Comparison of ENCODE assay signal across 1 cellular context in the genomic region with DNA sequence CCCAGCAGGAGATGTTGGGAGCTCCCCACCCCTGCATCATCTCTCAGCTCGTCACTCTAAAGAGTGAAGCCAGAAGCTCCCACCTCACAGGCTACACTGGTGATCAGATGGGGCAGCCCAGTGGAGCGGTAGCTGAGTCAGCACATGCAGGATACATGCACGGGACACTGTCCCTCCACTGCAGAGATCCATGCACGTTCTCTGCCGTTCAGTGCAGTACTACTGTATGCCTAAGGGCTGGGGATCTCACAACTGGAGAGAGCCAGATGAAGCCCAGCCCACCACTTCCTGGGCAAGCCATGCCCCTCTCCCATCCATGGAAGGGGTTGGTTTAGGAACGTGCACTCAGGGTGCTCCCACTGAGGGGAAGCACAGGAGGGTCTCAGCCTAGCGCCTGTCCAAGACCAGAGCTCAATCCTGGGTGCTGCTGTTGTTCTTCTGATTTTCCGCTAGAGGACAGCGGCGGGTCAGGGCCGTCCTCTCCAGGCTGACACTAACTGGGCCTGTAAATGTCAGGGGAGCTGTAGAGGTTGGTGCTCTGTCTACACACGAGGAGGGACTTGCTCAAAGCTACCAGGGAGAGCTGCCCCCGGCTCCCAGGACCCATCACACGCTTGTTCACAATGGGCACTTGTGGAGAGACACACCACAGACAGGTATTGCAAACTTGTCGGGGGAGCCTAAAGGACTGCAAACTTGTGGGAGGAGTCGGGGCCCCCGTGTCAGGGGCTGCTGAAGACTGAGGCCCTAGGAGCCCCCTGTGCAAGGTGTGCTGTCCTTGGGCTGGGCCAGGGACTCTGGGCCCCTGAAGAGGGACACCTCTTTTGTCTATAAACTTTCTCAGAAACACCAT.
A peak's percentile ranks its signal among the peaks of the same experiment; 100 is the strongest.
TF ChIP-seq lines count a peak whose summit lies in the region.

No MANE protein-coding gene starts in this region.

TF ChIP-seq in K562, 482 proteins besides CTCF, POLR2A, EP300 and RAD21 (continues in another document):
- TF ChIP-seq POLR2G (IDR thresholded peaks at IDR 0.05; ENCODE audit: low read depth, low read length) (no peak), XRCC5 (IDR thresholded peaks at IDR 0.05; ENCODE audit: low read depth, low read length) (no peak), IFI16 (CRISPR knock-in tag; IDR thresholded peaks at IDR 0.05) (no peak), FOXK2 (conservative IDR thresholded peaks at IDR 0.05 in 1 of 2, IDR thresholded peaks at IDR 0.05 in 1 of 2; ENCODE audit: low read depth in 2 of 2) (0 out of 4 replicates have a peak, but pooled peaks of 1 of the 2 experiments have one; percentile 22), MAFG (tag; conservative IDR thresholded peaks at IDR 0.05) (0 out of 2 replicates have a peak, but pooled peaks have one; percentile 35), E2F3 (CRISPR knock-in tag; IDR thresholded peaks at IDR 0.05) (no peak), RFX1 (IDR thresholded peaks at IDR 0.05) (no peak), ESRRA (IDR thresholded peaks at IDR 0.05; ENCODE audit: borderline replicate concordance, low read depth) (no peak), PRPF4 (IDR thresholded peaks at IDR 0.05; ENCODE audit: insufficient read depth, low read depth, low read length, poor library complexity, severe bottlenecking) (no peak), SP1 (CRISPR knock-in tag; IDR thresholded peaks at IDR 0.05) (no peak), ZNF282 (CRISPR knock-in tag; IDR thresholded peaks at IDR 0.05) (no peak), KLF16 (IDR thresholded peaks at IDR 0.05) (peak; percentile 59), ELF1 (tag; IDR thresholded peaks at IDR 0.05) (no peak), FOXK1 (CRISPR knock-in tag; IDR thresholded peaks at IDR 0.05; ENCODE audit: borderline replicate concordance) (no peak), ZC3H8 (IDR thresholded peaks at IDR 0.05) (no peak), SOX6 (IDR thresholded peaks at IDR 0.05) (no peak), PHB2 (IDR thresholded peaks at IDR 0.05; ENCODE audit: low read depth) (no peak), HDAC2 (IDR thresholded peaks at IDR 0.05) (no peak), C11orf30 (IDR thresholded peaks at IDR 0.05; ENCODE audit: low read depth) (peak; percentile 59; the same call in 1 of the 2 replicates), STAG1 (CRISPR knock-in tag; IDR thresholded peaks at IDR 0.05; ENCODE audit: borderline replicate concordance) (peak; percentile 76; the same call in 1 of the 2 replicates), SMC3 (conservative IDR thresholded peaks at IDR 0.05; ENCODE audit: insufficient read depth, low read depth, low read length) (peak; percentile 64), POU5F1 (IDR thresholded peaks at IDR 0.05; ENCODE audit: borderline replicate concordance, low read depth, low read length, partially characterized antibody) (no peak)
- TF ChIP-seq, protein P1, sequence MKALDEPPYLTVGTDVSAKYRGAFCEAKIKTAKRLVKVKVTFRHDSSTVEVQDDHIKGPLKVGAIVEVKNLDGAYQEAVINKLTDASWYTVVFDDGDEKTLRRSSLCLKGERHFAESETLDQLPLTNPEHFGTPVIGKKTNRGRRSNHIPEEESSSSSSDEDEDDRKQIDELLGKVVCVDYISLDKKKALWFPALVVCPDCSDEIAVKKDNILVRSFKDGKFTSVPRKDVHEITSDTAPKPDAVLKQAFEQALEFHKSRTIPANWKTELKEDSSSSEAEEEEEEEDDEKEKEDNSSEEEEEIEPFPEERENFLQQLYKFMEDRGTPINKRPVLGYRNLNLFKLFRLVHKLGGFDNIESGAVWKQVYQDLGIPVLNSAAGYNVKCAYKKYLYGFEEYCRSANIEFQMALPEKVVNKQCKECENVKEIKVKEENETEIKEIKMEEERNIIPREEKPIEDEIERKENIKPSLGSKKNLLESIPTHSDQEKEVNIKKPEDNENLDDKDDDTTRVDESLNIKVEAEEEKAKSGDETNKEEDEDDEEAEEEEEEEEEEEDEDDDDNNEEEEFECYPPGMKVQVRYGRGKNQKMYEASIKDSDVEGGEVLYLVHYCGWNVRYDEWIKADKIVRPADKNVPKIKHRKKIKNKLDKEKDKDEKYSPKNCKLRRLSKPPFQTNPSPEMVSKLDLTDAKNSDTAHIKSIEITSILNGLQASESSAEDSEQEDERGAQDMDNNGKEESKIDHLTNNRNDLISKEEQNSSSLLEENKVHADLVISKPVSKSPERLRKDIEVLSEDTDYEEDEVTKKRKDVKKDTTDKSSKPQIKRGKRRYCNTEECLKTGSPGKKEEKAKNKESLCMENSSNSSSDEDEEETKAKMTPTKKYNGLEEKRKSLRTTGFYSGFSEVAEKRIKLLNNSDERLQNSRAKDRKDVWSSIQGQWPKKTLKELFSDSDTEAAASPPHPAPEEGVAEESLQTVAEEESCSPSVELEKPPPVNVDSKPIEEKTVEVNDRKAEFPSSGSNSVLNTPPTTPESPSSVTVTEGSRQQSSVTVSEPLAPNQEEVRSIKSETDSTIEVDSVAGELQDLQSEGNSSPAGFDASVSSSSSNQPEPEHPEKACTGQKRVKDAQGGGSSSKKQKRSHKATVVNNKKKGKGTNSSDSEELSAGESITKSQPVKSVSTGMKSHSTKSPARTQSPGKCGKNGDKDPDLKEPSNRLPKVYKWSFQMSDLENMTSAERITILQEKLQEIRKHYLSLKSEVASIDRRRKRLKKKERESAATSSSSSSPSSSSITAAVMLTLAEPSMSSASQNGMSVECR (CRISPR knock-in tag; IDR thresholded peaks at IDR 0.05) = 0 out of 2 replicates have a peak, but pooled peaks have one; percentile 41
- TF ChIP-seq, protein P2, sequence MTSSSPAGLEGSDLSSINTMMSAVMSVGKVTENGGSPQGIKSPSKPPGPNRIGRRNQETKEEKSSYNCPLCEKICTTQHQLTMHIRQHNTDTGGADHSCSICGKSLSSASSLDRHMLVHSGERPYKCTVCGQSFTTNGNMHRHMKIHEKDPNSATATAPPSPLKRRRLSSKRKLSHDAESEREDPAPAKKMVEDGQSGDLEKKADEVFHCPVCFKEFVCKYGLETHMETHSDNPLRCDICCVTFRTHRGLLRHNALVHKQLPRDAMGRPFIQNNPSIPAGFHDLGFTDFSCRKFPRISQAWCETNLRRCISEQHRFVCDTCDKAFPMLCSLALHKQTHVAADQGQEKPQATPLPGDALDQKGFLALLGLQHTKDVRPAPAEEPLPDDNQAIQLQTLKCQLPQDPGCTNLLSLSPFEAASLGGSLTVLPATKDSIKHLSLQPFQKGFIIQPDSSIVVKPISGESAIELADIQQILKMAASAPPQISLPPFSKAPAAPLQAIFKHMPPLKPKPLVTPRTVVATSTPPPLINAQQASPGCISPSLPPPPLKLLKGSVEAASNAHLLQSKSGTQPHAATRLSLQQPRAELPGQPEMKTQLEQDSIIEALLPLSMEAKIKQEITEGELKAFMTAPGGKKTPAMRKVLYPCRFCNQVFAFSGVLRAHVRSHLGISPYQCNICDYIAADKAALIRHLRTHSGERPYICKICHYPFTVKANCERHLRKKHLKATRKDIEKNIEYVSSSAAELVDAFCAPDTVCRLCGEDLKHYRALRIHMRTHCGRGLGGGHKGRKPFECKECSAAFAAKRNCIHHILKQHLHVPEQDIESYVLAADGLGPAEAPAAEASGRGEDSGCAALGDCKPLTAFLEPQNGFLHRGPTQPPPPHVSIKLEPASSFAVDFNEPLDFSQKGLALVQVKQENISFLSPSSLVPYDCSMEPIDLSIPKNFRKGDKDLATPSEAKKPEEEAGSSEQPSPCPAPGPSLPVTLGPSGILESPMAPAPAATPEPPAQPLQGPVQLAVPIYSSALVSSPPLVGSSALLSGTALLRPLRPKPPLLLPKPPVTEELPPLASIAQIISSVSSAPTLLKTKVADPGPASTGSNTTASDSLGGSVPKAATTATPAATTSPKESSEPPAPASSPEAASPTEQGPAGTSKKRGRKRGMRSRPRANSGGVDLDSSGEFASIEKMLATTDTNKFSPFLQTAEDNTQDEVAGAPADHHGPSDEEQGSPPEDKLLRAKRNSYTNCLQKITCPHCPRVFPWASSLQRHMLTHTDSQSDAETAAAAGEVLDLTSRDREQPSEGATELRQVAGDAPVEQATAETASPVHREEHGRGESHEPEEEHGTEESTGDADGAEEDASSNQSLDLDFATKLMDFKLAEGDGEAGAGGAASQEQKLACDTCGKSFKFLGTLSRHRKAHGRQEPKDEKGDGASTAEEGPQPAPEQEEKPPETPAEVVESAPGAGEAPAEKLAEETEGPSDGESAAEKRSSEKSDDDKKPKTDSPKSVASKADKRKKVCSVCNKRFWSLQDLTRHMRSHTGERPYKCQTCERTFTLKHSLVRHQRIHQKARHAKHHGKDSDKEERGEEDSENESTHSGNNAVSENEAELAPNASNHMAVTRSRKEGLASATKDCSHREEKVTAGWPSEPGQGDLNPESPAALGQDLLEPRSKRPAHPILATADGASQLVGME (CRISPR knock-in tag; IDR thresholded peaks at IDR 0.05) = no peak
- TF ChIP-seq, protein P3, sequence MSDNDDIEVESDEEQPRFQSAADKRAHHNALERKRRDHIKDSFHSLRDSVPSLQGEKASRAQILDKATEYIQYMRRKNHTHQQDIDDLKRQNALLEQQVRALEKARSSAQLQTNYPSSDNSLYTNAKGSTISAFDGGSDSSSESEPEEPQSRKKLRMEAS (CRISPR knock-in tag; IDR thresholded peaks at IDR 0.05) = 0 out of 2 replicates have a peak, but pooled peaks have one; percentile 36
- TF ChIP-seq, protein P4, sequence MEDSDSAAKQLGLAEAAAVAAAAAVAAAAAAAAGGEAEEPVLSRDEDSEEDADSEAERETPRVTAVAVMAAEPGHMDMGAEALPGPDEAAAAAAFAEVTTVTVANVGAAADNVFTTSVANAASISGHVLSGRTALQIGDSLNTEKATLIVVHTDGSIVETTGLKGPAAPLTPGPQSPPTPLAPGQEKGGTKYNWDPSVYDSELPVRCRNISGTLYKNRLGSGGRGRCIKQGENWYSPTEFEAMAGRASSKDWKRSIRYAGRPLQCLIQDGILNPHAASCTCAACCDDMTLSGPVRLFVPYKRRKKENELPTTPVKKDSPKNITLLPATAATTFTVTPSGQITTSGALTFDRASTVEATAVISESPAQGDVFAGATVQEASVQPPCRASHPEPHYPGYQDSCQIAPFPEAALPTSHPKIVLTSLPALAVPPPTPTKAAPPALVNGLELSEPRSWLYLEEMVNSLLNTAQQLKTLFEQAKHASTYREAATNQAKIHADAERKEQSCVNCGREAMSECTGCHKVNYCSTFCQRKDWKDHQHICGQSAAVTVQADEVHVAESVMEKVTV (CRISPR knock-in tag; IDR thresholded peaks at IDR 0.05) = peak; percentile 74
- TF ChIP-seq, protein P5, sequence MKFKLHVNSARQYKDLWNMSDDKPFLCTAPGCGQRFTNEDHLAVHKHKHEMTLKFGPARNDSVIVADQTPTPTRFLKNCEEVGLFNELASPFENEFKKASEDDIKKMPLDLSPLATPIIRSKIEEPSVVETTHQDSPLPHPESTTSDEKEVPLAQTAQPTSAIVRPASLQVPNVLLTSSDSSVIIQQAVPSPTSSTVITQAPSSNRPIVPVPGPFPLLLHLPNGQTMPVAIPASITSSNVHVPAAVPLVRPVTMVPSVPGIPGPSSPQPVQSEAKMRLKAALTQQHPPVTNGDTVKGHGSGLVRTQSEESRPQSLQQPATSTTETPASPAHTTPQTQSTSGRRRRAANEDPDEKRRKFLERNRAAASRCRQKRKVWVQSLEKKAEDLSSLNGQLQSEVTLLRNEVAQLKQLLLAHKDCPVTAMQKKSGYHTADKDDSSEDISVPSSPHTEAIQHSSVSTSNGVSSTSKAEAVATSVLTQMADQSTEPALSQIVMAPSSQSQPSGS (CRISPR knock-in tag; IDR thresholded peaks at IDR 0.05) = no peak
- TF ChIP-seq, protein P6, sequence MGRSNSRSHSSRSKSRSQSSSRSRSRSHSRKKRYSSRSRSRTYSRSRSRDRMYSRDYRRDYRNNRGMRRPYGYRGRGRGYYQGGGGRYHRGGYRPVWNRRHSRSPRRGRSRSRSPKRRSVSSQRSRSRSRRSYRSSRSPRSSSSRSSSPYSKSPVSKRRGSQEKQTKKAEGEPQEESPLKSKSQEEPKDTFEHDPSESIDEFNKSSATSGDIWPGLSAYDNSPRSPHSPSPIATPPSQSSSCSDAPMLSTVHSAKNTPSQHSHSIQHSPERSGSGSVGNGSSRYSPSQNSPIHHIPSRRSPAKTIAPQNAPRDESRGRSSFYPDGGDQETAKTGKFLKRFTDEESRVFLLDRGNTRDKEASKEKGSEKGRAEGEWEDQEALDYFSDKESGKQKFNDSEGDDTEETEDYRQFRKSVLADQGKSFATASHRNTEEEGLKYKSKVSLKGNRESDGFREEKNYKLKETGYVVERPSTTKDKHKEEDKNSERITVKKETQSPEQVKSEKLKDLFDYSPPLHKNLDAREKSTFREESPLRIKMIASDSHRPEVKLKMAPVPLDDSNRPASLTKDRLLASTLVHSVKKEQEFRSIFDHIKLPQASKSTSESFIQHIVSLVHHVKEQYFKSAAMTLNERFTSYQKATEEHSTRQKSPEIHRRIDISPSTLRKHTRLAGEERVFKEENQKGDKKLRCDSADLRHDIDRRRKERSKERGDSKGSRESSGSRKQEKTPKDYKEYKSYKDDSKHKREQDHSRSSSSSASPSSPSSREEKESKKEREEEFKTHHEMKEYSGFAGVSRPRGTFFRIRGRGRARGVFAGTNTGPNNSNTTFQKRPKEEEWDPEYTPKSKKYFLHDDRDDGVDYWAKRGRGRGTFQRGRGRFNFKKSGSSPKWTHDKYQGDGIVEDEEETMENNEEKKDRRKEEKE (IDR thresholded peaks at IDR 0.05; ENCODE audit: borderline replicate concordance in 1 of 2, control insufficient read depth in 1 of 2, low read depth in 2 of 2, low read length in 1 of 2) = no peak
- TF ChIP-seq, protein P7, sequence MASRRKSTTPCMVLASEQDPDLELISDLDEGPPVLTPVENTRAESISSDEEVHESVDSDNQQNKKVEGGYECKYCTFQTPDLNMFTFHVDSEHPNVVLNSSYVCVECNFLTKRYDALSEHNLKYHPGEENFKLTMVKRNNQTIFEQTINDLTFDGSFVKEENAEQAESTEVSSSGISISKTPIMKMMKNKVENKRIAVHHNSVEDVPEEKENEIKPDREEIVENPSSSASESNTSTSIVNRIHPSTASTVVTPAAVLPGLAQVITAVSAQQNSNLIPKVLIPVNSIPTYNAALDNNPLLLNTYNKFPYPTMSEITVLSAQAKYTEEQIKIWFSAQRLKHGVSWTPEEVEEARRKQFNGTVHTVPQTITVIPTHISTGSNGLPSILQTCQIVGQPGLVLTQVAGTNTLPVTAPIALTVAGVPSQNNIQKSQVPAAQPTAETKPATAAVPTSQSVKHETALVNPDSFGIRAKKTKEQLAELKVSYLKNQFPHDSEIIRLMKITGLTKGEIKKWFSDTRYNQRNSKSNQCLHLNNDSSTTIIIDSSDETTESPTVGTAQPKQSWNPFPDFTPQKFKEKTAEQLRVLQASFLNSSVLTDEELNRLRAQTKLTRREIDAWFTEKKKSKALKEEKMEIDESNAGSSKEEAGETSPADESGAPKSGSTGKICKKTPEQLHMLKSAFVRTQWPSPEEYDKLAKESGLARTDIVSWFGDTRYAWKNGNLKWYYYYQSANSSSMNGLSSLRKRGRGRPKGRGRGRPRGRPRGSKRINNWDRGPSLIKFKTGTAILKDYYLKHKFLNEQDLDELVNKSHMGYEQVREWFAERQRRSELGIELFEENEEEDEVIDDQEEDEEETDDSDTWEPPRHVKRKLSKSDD (conservative IDR thresholded peaks at IDR 0.05; ENCODE audit: low read length) = 0 out of 2 replicates have a peak, but pooled peaks have one; percentile 80
